10 cellular contexts compared by ENCODE assay signal in the genomic region with DNA sequence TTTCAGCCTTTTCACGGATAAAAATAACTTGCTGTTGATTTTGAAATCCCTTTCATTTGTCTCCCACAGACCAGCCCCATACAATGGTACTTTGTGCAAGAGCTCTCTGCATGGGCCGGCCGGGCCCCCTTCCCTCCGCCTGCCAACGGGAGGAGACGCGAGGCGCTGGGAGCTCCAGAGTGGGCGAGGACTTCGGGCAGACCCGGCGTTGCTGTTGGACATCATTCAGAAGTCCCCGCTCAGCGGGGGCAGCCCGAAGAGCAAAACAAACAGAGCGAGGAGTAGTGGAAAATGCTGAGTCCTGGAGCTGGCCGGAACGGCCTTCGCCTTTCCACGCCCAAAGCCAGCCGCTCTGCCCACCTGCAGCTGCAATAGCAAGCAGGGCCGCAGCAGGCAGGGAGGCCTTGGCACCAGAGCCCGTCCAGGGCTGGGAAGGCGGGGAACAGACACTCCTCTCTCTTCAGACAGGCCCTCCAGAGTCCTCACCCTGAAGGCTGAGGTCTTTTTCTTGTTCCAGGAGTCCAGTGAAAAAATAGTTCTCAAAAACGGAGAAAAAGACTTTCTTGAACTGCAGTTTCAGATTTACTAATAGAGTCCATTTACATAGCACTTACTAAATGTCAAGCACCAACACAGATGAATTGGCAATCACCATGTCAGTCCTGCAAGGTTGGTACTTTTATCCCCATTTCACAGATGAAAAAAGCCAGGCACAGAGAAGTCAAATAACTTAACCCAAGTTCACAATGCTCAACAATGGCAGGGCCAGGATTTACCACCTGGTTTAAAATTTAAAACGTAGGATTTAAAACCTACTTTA.
DNase-seq lines count a peak whose midpoint lies in the region; ATAC-seq and TF ChIP-seq lines count a peak whose summit lies in the region.
"Had no signal": no experiment of that assay in that cellular context is flagged by ENCODE, and none has a peak within 500 bp of the region (broad histone marks: within the 10 kb centered on the region; RNA-seq: fewer than 3 reads in every experiment).

No MANE protein-coding gene starts in this region.

- WGBS in lung, 2 donors = 50 to 77% methylated on average over 26 of the region's 26 CpGs
- 16 to 26% methylated on average over 26 of the region's 26 CpGs for WGBS in tibial nerve, 2 donors

- CTCF ChIA-PET in activated CD4-positive, alpha-beta T cell treated with anti-CD3 and anti-CD28 coated beads, Interleukin-2, amount 10 ng/mL, durations not matched to agents 7 days and 5 days (lab: Charles Lee) = interaction anchor here (0.8 to 1.6 kb wide), 4 partner anchors 9 to 92 kb away, joined by 3 to 4 read pairs (median 3); no protein-coding TSS in a partner anchor

- peaks cover 0 to 7% of the 10 kb centered on the region in 2 donors for H3K36me3 ChIP-seq in lung (ENCODE audit: control insufficient read depth in 2 of 2, insufficient read depth in 2 of 2, low read length in 2 of 2)
- peaks cover 0 to 8% (median 0%) of the 10 kb centered on the region in 3 donors for H3K36me3 ChIP-seq in tibial nerve
- H3K36me3 ChIP-seq: cardiac muscle cell had no signal

- no peaks in the 10 kb centered on the region for H3K9me3 ChIP-seq in lung (ENCODE audit: control insufficient read depth in 2 of 2, insufficient read depth in 1 of 2, low read length in 1 of 2)
- H3K9me3 ChIP-seq in tibial nerve = peaks cover 0 to 3% (median 0%) of the 10 kb centered on the region in 4 donors
- H3K9me3 ChIP-seq: A549 had no signal

- no peak for TF ChIP-seq POLR2A in tibial nerve (IDR thresholded peaks at IDR 0.05)

- H3K4me3 ChIP-seq in astrocyte of the spinal cord (ENCODE audit: low read depth, low read length) (no peak overlapping the region), lung (no peak overlapping the region), tibial nerve (peak overlapping the region; percentile 8 to 45 (median 24))
- H3K4me3 ChIP-seq: A549, cardiac muscle cell had no signal

- H3K4me1 ChIP-seq in lung (ENCODE audit: control insufficient read depth in 2 of 2, insufficient read depth in 2 of 2, low read length in 2 of 2) = peaks cover 5 to 22% of the 10 kb centered on the region in 2 donors
- peaks cover 0 to 45% (median 16%) of the 10 kb centered on the region in 4 donors for H3K4me1 ChIP-seq in tibial nerve

- ATAC-seq in lung (ENCODE audit: insufficient read depth, low FRiP score) = peak; percentile 62
- no peak for ATAC-seq in HG03469 (IDR thresholded peaks at IDR 0.05; ENCODE audit: unreplicated experiment)
- ATAC-seq in GM19023 (IDR thresholded peaks at IDR 0.05; ENCODE audit: unreplicated experiment) = no peak
- ATAC-seq: A549 had no signal

- peak; percentile 62 for DNase-seq in activated CD4-positive, alpha-beta T cell treated with anti-CD3 and anti-CD28 coated beads, Interleukin-2, amount 10 ng/mL, durations not matched to agents 24 days and 14 days
- no peak for DNase-seq in activated CD4-positive, alpha-beta T cell treated with anti-CD3 and anti-CD28 coated beads, Interleukin-2, amount 10 ng/mL, durations not matched to agents 7 days and 5 days
- DNase-seq in astrocyte of the spinal cord (ENCODE audit: low read depth, low spot score) = peak; percentile 86
- DNase-seq in lung (ENCODE audit: low spot score) = peak; percentile 55
- peak; percentile 47 to 73 for DNase-seq in tibial nerve (ENCODE audit: low spot score in 2 of 2)
- no peak for DNase-seq in stimulated activated CD4-positive, alpha-beta T cell treated with anti-CD3 and anti-CD28 coated beads, Interleukin-1b, Interleukin-23, amount 100 ng/mL, for 48 hours

- TF ChIP-seq CTCF in astrocyte of the spinal cord (IDR thresholded peaks at IDR 0.05; ENCODE audit: low read depth, low read length) = no peak
- TF ChIP-seq CTCF in lung (IDR thresholded peaks at IDR 0.05; ENCODE audit: control extremely low read depth, extremely low read depth) = no peak
- peak in 1 of 5 experiments; percentile 52 for TF ChIP-seq CTCF in tibial nerve (IDR thresholded peaks at IDR 0.05)

- TF ChIP-seq EP300 in tibial nerve (IDR thresholded peaks at IDR 0.05) = peak; percentile 59 to 89

- in situ Hi-C loops in astrocyte of the spinal cord (cut with HindIII; ENCODE audit: low sequenced_read_pairs) = no loop called here

- no peaks in the 10 kb centered on the region for H3K9me3 Mint-ChIP-seq in activated CD4-positive, alpha-beta T cell treated with anti-CD3 and anti-CD28 coated beads, Interleukin-2, amount 10 ng/mL, durations not matched to agents 24 days and 14 days
- H3K9me3 Mint-ChIP-seq in activated CD4-positive, alpha-beta T cell treated with anti-CD3 and anti-CD28 coated beads, Interleukin-2, amount 10 ng/mL, durations not matched to agents 7 days and 5 days = no peaks in the 10 kb centered on the region

- peaks cover 43% of the 10 kb centered on the region for H3K4me1 Mint-ChIP-seq in activated CD4-positive, alpha-beta T cell treated with anti-CD3 and anti-CD28 coated beads, Interleukin-2, amount 10 ng/mL, durations not matched to agents 24 days and 14 days
- H3K4me1 Mint-ChIP-seq in activated CD4-positive, alpha-beta T cell treated with anti-CD3 and anti-CD28 coated beads, Interleukin-2, amount 10 ng/mL, durations not matched to agents 7 days and 5 days = peaks cover 57% of the 10 kb centered on the region

- H3K27ac ChIP-seq in lung (ENCODE audit: low read depth in 1 of 2, low read length in 1 of 2) (peak overlapping the region in 1 of 2 donors; percentile 55), tibial nerve (peak overlapping the region; percentile 48 to 86 (median 68))
- H3K27ac ChIP-seq: A549, cardiac muscle cell had no signal

- POLR2A ChIA-PET in activated CD4-positive, alpha-beta T cell treated with anti-CD3 and anti-CD28 coated beads, Interleukin-2, amount 10 ng/mL, durations not matched to agents 7 days and 5 days (lab: Charles Lee) = interaction anchor here (1.0 kb wide), 1 partner anchor 20 kb away, joined by 5 read pairs; no protein-coding TSS in a partner anchor

- intact Hi-C loops in activated CD4-positive, alpha-beta T cell treated with anti-CD3 and anti-CD28 coated beads, Interleukin-2, amount 10 ng/mL, durations not matched to agents 24 days and 14 days (cut with micrococcal nuclease) = no loop called here

- peaks cover 38% of the 10 kb centered on the region for H3K36me3 Mint-ChIP-seq in activated CD4-positive, alpha-beta T cell treated with anti-CD3 and anti-CD28 coated beads, Interleukin-2, amount 10 ng/mL, durations not matched to agents 24 days and 14 days (ENCODE audit: low read depth)
- H3K36me3 Mint-ChIP-seq in activated CD4-positive, alpha-beta T cell treated with anti-CD3 and anti-CD28 coated beads, Interleukin-2, amount 10 ng/mL, durations not matched to agents 7 days and 5 days (ENCODE audit: low read depth) = peaks cover 52% of the 10 kb centered on the region

- H3K27me3 ChIP-seq in lung (ENCODE audit: control insufficient read depth, insufficient read depth) (no peaks in the 10 kb centered on the region), tibial nerve (no peaks in the 10 kb centered on the region)

- H3K27me3 Mint-ChIP-seq in activated CD4-positive, alpha-beta T cell treated with anti-CD3 and anti-CD28 coated beads, Interleukin-2, amount 10 ng/mL, durations not matched to agents 24 days and 14 days = no peaks in the 10 kb centered on the region
- no peaks in the 10 kb centered on the region for H3K27me3 Mint-ChIP-seq in activated CD4-positive, alpha-beta T cell treated with anti-CD3 and anti-CD28 coated beads, Interleukin-2, amount 10 ng/mL, durations not matched to agents 7 days and 5 days

- H3K4me3 Mint-ChIP-seq in activated CD4-positive, alpha-beta T cell treated with anti-CD3 and anti-CD28 coated beads, Interleukin-2, amount 10 ng/mL, durations not matched to agents 24 days and 14 days = no peak overlapping the region
- H3K4me3 Mint-ChIP-seq in activated CD4-positive, alpha-beta T cell treated with anti-CD3 and anti-CD28 coated beads, Interleukin-2, amount 10 ng/mL, durations not matched to agents 7 days and 5 days = no peak overlapping the region

- no peak overlapping the region for H3K27ac Mint-ChIP-seq in activated CD4-positive, alpha-beta T cell treated with anti-CD3 and anti-CD28 coated beads, Interleukin-2, amount 10 ng/mL, durations not matched to agents 24 days and 14 days
- H3K27ac Mint-ChIP-seq in activated CD4-positive, alpha-beta T cell treated with anti-CD3 and anti-CD28 coated beads, Interleukin-2, amount 10 ng/mL, durations not matched to agents 7 days and 5 days = no peak overlapping the region

Comparison
In these comparisons a context has a peak if more than half of its experiments do, and no peak if none do; other contexts are left out.
1. DNase-seq: peak in activated CD4-positive, alpha-beta T cell treated with anti-CD3 and anti-CD28 coated beads, Interleukin-2, amount 10 ng/mL, durations not matched to agents 24 days and 14 days (single experiment), astrocyte of the spinal cord (single experiment), lung (single experiment) and tibial nerve (2 of 2); none in activated CD4-positive, alpha-beta T cell treated with anti-CD3 and anti-CD28 coated beads, Interleukin-2, amount 10 ng/mL, durations not matched to agents 7 days and 5 days (single experiment) and stimulated activated CD4-positive, alpha-beta T cell treated with anti-CD3 and anti-CD28 coated beads, Interleukin-1b, Interleukin-23, amount 100 ng/mL, for 48 hours (single experiment).
2. H3K4me3 ChIP-seq: peak in tibial nerve (4 of 4); none in astrocyte of the spinal cord (single experiment) and lung (single experiment).